17 cellular contexts compared by ENCODE assay signal in the genomic region with DNA sequence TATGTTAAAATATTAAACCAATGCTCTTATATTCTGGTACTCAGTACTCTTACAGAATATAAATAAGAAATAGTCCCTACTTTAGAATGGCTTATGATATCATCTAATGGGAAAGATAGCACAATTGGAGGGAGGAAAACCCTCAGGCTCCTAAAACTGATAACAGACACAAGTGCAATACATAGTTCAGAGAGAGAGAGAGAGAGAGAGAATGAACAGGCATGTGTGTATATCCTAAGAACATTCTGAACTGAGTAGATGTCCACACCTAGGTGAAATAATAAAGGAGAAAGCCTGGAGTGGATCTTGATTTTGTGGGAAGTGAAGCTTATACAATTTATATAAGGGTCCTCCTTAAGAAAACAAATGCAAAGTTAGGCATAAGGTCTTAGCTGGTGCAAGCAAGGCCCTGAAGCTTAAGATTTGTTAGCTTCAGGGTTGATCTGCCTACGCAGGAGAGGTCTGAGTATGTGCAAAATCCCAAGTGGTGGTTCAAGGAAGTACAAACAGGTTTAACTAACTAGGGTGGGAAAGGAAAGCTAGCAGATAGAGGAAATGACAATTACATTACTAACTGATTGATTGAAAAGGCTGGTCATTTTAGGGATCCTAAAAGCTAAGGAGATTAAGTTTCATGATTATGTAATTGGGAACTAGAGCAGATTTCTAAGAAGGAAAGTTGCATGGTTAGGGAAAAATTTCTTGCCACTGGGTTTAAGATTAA. TPM values are rescaled to one million over a fixed set of nuclear protein-coding genes. Genes with fewer than 3 reads are reported as not detected.
DNase-seq lines count a peak whose midpoint lies in the region; ATAC-seq and FAIRE-seq lines count a peak whose summit lies in the region.
"Had no signal": no experiment of that assay in that cellular context is flagged by ENCODE, and none has a peak within 500 bp of the region (broad histone marks: within the 10 kb centered on the region; RNA-seq: fewer than 3 reads in every experiment).

No MANE protein-coding gene starts in this region.

- H3K9me3 ChIP-seq in mesodermal cell (ENCODE audit: control insufficient read depth, low read length), result no peaks in the 10 kb centered on the region

- H3K4me3 ChIP-seq in mesodermal cell (ENCODE audit: extremely low read depth, insufficient read depth, low read length, poor library complexity, severe bottlenecking), result no peak overlapping the region
- H3K4me3 ChIP-seq: skin epidermis had no signal

- H3K4me1 ChIP-seq in mesodermal cell (ENCODE audit: control insufficient read depth, insufficient read depth, low read length, poor library complexity, severe bottlenecking), result peaks cover 17% of the 10 kb centered on the region

- WGBS in mesodermal cell (ENCODE audit: insufficient coverage in 2 of 2), 2 experiments, result 50 to 88% methylated on average over 1 of the region's 1 CpG

- no peak for ATAC-seq in GM21825 (IDR thresholded peaks at IDR 0.05; ENCODE audit: unreplicated experiment)
- ATAC-seq: activated naive CD8-positive, alpha-beta T cell treated with anti-CD3 and anti-CD28 coated beads, Interleukin-2, amount 50 U/mL, for 24 hours; activated T-cell treated with anti-CD3 and anti-CD28 coated beads, Interleukin-2, amount 50 U/mL, for 4 hours; T-cell had no signal

- FAIRE-seq in frontal cortex (lab: Jason Lieb, UNC), result no peak
- FAIRE-seq: colon had no signal

- peak overlapping the region; percentile 3 for H3K27ac ChIP-seq in mesodermal cell (ENCODE audit: low read depth, low read length, severe bottlenecking)
- H3K27ac ChIP-seq: skin epidermis had no signal

- H3K36me3 ChIP-seq in mesodermal cell (ENCODE audit: control insufficient read depth, insufficient read depth, low read length), result no peaks in the 10 kb centered on the region

- peak; percentile 58 for DNase-seq in HCEC 1CT
- DNase-seq in OCI-M1 (lab: John Stamatoyannopoulos, UW), result peak; percentile 66
- peak; percentile 42 for DNase-seq in dermis blood vessel endothelial cell
- no peak for DNase-seq in GDM1 (lab: John Stamatoyannopoulos, UW)
- DNase-seq in activated T-cell treated with anti-CD3 and anti-CD28 coated beads for 4 hours, result no peak
- no peak for DNase-seq in frontal cortex (ENCODE audit: low spot score in 2 of 2)
- DNase-seq: activated CD4-positive, alpha-beta T cell treated with anti-CD3 and anti-CD28 coated beads for 48 hours; activated naive CD8-positive, alpha-beta T cell treated with anti-CD3 and anti-CD28 coated beads, Interleukin-2, amount 50 U/mL, for 24 hours; activated T-cell treated with anti-CD3 and anti-CD28 coated beads, Interleukin-2, amount 50 U/mL, for 4 hours; COR-L47; NCI-H1092 treated with DMSO at 0.1 percent for 48 hours; NCI-H2227 treated with DMSO at 0.1 percent for 48 hours; T-cell had no signal

RNA-seq across cellular contexts. Expression of a gene that starts 53.3 kb away (rescaled TPM):
- total RNA-seq in dermis blood vessel endothelial cell (0.37 TPM in 1 of 2 replicates, not detected in the other), frontal cortex (2.4 TPM)
- polyA plus RNA-seq in mesodermal cell (2013, experiment 1 of 2), result 1.4 TPM
- 0.66 TPM for polyA plus RNA-seq in mesodermal cell (2013, experiment 2 of 2)
- total RNA-seq: activated T-cell treated with anti-CD3 and anti-CD28 coated beads, Interleukin-2, amount 50 U/mL, for 4 hours; T-cell had no signal

RNA-seq across cellular contexts. Expression of a gene that starts 57.4 kb away (rescaled TPM):
- 10.9 and 13.4 TPM in 2 replicates for total RNA-seq in dermis blood vessel endothelial cell
- polyA plus RNA-seq in mesodermal cell (2013, experiment 1 of 2), result 5.4 TPM
- polyA plus RNA-seq in mesodermal cell (2013, experiment 2 of 2), result 5.6 TPM
- 10.2 TPM for total RNA-seq in frontal cortex

Comparison
In these comparisons a context has a peak if more than half of its experiments do, and no peak if none do; other contexts are left out.
1. DNase-seq: peak in HCEC 1CT (single experiment), OCI-M1 (single experiment) and dermis blood vessel endothelial cell (single experiment); none in GDM1 (single experiment), activated T-cell treated with anti-CD3 and anti-CD28 coated beads for 4 hours (single experiment) and frontal cortex (0 of 2).